1 cellular context compared by ENCODE assay signal in genomic region chr2:171922230-171923022, GRCh38.
TF ChIP-seq lines count a peak whose summit lies in the region.

A gene with protein sequence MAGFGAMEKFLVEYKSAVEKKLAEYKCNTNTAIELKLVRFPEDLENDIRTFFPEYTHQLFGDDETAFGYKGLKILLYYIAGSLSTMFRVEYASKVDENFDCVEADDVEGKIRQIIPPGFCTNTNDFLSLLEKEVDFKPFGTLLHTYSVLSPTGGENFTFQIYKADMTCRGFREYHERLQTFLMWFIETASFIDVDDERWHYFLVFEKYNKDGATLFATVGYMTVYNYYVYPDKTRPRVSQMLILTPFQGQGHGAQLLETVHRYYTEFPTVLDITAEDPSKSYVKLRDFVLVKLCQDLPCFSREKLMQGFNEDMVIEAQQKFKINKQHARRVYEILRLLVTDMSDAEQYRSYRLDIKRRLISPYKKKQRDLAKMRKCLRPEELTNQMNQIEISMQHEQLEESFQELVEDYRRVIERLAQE (plus strand): TSS chr2:171922461. CDS start chr2:171922501, 40 bp downstream.

TF ChIP-seq in GM12878, 131 proteins besides CTCF, POLR2A, EP300 and RAD21 (continued from another document and continues in another):
- TF ChIP-seq HCFC1 (IDR thresholded peaks at IDR 0.05; ENCODE audit: low read length) (peak; percentile 58; the same call in 1 of the 2 replicates), GATAD2B (conservative IDR thresholded peaks at IDR 0.05; ENCODE audit: low read depth) (peak; percentile 74; the same call in 1 of the 2 replicates), ESRRA (IDR thresholded peaks at IDR 0.05; ENCODE audit: low read length) (no peak), NBN (IDR thresholded peaks at IDR 0.05) (peak; percentile 93), YY1 (IDR thresholded peaks at IDR 0.05; ENCODE audit: low read depth, low read length) (peak; percentile 88), BHLHE40 (IDR thresholded peaks at IDR 0.05; ENCODE audit: borderline replicate concordance in 1 of 2, low read depth in 2 of 2, low read length in 1 of 2) (peak; percentile 28 to 46; a peak in 1 of 4 replicates), JUND (IDR thresholded peaks at IDR 0.05; ENCODE audit: low read depth, low read length) (peak; percentile 35; the same call in 1 of the 2 replicates), ATF3 (IDR thresholded peaks at IDR 0.05; ENCODE audit: borderline replicate concordance, extremely low read depth, low read depth, low read length) (no peak), USF2 (IDR thresholded peaks at IDR 0.05; ENCODE audit: borderline replicate concordance, low read depth, low read length) (no peak), EED (IDR thresholded peaks at IDR 0.05; ENCODE audit: low read depth) (no peak), PKNOX1 (IDR thresholded peaks at IDR 0.05) (peak; percentile 71; the same call in 1 of the 2 replicates), IRF5 (IDR thresholded peaks at IDR 0.05; ENCODE audit: borderline replicate concordance) (no peak), JUNB (IDR thresholded peaks at IDR 0.05) (no peak), TAF1 (IDR thresholded peaks at IDR 0.05; ENCODE audit: borderline replicate concordance, low read depth, low read length) (peak; percentile 21; the same call in 1 of the 2 replicates), EZH2 (IDR thresholded peaks at IDR 0.05; ENCODE audit: borderline replicate concordance, control insufficient read depth, low read depth, low read length) (no peak), STAT1 (conservative IDR thresholded peaks at IDR 0.05) (no peak), HDAC2 (IDR thresholded peaks at IDR 0.05) (no peak), SUPT20H (IDR thresholded peaks at IDR 0.05; ENCODE audit: borderline replicate concordance, control insufficient read depth, low read depth, low read length) (no peak), ZNF622 (IDR thresholded peaks at IDR 0.05) (no peak), BCLAF1 (IDR thresholded peaks at IDR 0.05) (no peak), BACH1 (IDR thresholded peaks at IDR 0.05; ENCODE audit: borderline replicate concordance) (no peak), CHD4 (IDR thresholded peaks at IDR 0.05) (no peak), FOXK2 (IDR thresholded peaks at IDR 0.05) (no peak), NFIC (IDR thresholded peaks at IDR 0.05; ENCODE audit: low read depth, low read length) (no peak), MYB (IDR thresholded peaks at IDR 0.05; ENCODE audit: borderline replicate concordance, low read depth, low read length) (no peak), KDM1A (IDR thresholded peaks at IDR 0.05; ENCODE audit: borderline replicate concordance) (no peak), SP1 (IDR thresholded peaks at IDR 0.05; ENCODE audit: low read depth, low read length) (peak; percentile 80), RAD51 (IDR thresholded peaks at IDR 0.05) (no peak), MEF2B (IDR thresholded peaks at IDR 0.05; ENCODE audit: partially characterized antibody, poor library complexity, severe bottlenecking) (no peak), WRNIP1 (IDR thresholded peaks at IDR 0.05; ENCODE audit: borderline replicate concordance, low read depth, low read length) (0 out of 2 replicates have a peak, but pooled peaks have one; percentile 45), SREBF1 (IDR thresholded peaks at IDR 0.05; ENCODE audit: low read length) (no peak), MEF2A (IDR thresholded peaks at IDR 0.05; ENCODE audit: insufficient read depth, low read depth, low read length) (no peak), CEBPB (IDR thresholded peaks at IDR 0.05; ENCODE audit: borderline replicate concordance in 1 of 2, low read depth in 2 of 2, low read length in 2 of 2) (no peak), CEBPZ (IDR thresholded peaks at IDR 0.05; ENCODE audit: low read depth, low read length) (no peak), FOXM1 (IDR thresholded peaks at IDR 0.05; ENCODE audit: low read depth, low read length) (no peak; the same call in 1 of the 2 replicates), SMC3 (IDR thresholded peaks at IDR 0.05; ENCODE audit: borderline replicate concordance, low read length) (no peak), CBX5 (IDR thresholded peaks at IDR 0.05; ENCODE audit: low read depth) (no peak), BMI1 (IDR thresholded peaks at IDR 0.05; ENCODE audit: borderline replicate concordance) (peak; percentile 83; the same call in 1 of the 2 replicates), ZNF384 (IDR thresholded peaks at IDR 0.05; ENCODE audit: borderline replicate concordance, low read depth, low read length) (no peak), NRF1 (conservative IDR thresholded peaks at IDR 0.05; ENCODE audit: low read depth, low read length) (peak; percentile 41; the same call in 1 of the 2 replicates), PAX5 (IDR thresholded peaks at IDR 0.05; ENCODE audit: borderline replicate concordance, low read depth, low read length) (peak; percentile 7; the same call in 1 of the 2 replicates), CREM (IDR thresholded peaks at IDR 0.05; ENCODE audit: low read depth) (peak; percentile 98), RELA (IDR thresholded peaks at IDR 0.05; ENCODE audit: borderline replicate concordance, partially characterized antibody) (peak; percentile 29), SRF (IDR thresholded peaks at IDR 0.05; ENCODE audit: low read depth in 2 of 2, low read length in 2 of 2) (peak in 1 of 2 experiments; percentile 48; a peak in 1 of 4 replicates), ZBED1 (IDR thresholded peaks at IDR 0.05; ENCODE audit: borderline replicate concordance) (no peak), ZNF207 (IDR thresholded peaks at IDR 0.05; ENCODE audit: borderline replicate concordance) (0 out of 2 replicates have a peak, but pooled peaks have one; percentile 23), SMAD1 (IDR thresholded peaks at IDR 0.05; ENCODE audit: low read depth, partially characterized antibody) (peak; percentile 14), ATF2 (IDR thresholded peaks at IDR 0.05; ENCODE audit: low read length) (no peak)
- TF ChIP-seq, protein P1, sequence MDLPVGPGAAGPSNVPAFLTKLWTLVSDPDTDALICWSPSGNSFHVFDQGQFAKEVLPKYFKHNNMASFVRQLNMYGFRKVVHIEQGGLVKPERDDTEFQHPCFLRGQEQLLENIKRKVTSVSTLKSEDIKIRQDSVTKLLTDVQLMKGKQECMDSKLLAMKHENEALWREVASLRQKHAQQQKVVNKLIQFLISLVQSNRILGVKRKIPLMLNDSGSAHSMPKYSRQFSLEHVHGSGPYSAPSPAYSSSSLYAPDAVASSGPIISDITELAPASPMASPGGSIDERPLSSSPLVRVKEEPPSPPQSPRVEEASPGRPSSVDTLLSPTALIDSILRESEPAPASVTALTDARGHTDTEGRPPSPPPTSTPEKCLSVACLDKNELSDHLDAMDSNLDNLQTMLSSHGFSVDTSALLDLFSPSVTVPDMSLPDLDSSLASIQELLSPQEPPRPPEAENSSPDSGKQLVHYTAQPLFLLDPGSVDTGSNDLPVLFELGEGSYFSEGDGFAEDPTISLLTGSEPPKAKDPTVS (IDR thresholded peaks at IDR 0.05; ENCODE audit: low read depth, low read length): no peak
- TF ChIP-seq, protein P2, sequence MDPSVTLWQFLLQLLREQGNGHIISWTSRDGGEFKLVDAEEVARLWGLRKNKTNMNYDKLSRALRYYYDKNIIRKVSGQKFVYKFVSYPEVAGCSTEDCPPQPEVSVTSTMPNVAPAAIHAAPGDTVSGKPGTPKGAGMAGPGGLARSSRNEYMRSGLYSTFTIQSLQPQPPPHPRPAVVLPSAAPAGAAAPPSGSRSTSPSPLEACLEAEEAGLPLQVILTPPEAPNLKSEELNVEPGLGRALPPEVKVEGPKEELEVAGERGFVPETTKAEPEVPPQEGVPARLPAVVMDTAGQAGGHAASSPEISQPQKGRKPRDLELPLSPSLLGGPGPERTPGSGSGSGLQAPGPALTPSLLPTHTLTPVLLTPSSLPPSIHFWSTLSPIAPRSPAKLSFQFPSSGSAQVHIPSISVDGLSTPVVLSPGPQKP (IDR thresholded peaks at IDR 0.05; ENCODE audit: low read depth, low read length): peak; percentile 80
- TF ChIP-seq, protein P3, sequence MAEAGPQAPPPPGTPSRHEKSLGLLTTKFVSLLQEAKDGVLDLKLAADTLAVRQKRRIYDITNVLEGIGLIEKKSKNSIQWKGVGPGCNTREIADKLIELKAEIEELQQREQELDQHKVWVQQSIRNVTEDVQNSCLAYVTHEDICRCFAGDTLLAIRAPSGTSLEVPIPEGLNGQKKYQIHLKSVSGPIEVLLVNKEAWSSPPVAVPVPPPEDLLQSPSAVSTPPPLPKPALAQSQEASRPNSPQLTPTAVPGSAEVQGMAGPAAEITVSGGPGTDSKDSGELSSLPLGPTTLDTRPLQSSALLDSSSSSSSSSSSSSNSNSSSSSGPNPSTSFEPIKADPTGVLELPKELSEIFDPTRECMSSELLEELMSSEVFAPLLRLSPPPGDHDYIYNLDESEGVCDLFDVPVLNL (IDR thresholded peaks at IDR 0.05; ENCODE audit: low read depth, low read length): peak; percentile 75
